In the genomic region with DNA sequence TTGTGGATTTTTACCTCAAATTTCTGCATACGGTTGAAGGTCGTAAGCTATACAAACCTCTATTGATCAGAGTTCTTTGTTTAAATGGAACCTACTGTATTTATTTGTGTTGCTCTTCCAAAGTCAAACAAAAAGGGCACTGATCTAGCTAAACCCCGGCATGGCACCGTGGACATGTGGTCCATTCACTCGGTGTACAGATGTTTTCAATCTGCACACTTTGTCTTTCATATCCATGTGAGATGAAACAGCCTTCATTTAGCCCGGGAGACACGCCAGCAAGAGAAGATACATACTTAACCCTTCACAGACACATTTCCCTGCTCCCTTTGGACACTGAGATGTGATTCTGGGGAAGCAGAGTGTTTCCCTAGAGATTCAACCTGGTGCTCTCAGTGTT, we compare ENCODE assay signal across 16 cellular contexts.
A peak's percentile ranks its signal among the peaks of the same experiment; 100 is the strongest.
DNase-seq lines count a peak whose midpoint lies in the region; ATAC-seq and TF ChIP-seq lines count a peak whose summit lies in the region.
"Had no signal": no experiment of that assay in that cellular context is flagged by ENCODE, and none has a peak within 500 bp of the region (broad histone marks: within the 10 kb centered on the region; RNA-seq: fewer than 3 reads in every experiment).

No MANE protein-coding gene starts in this region.

- no peaks in the 10 kb centered on the region for H4K20me1 ChIP-seq in SK-N-SH (ENCODE audit: insufficient read depth)

- TF ChIP-seq CTCF in AG10803 (conservative IDR thresholded peaks at IDR 0.05; ENCODE audit: low read length): no peak
- TF ChIP-seq CTCF in SK-N-SH (IDR thresholded peaks at IDR 0.05): no peak
- no peak for TF ChIP-seq CTCF in foreskin fibroblast (IDR thresholded peaks at IDR 0.05; ENCODE audit: low read depth, low read length)
- TF ChIP-seq CTCF in lung (IDR thresholded peaks at IDR 0.05; ENCODE audit: control extremely low read depth, extremely low read depth): no peak
- no peak for TF ChIP-seq CTCF in GM13977 (IDR thresholded peaks at IDR 0.05; ENCODE audit: extremely low read depth, insufficient read depth, missing control alignments)

- H3K9me3 ChIP-seq in SK-N-SH: no peaks in the 10 kb centered on the region
- no peaks in the 10 kb centered on the region for H3K9me3 ChIP-seq in lung (ENCODE audit: control insufficient read depth in 2 of 2, insufficient read depth in 1 of 2, low read length in 1 of 2)
- H3K9me3 ChIP-seq: body of pancreas, right lobe of liver had no signal

- H3K9ac ChIP-seq in SK-N-SH: no peak overlapping the region

- in situ Hi-C loops in GM13977 (cut with MboI; ENCODE audit: low pct_unique_long_range_greater_than_20kb, low sequenced_read_pairs, unreplicated experiment): no loop called here

- no peak overlapping the region for H2AFZ ChIP-seq in SK-N-SH (ENCODE audit: low read depth)

- H3K27ac ChIP-seq in SK-N-SH (ENCODE audit: low read depth in 2 of 2, low read length in 1 of 2) (peak overlapping the region in 1 of 2 experiments; percentile 76; a peak in 2 of 4 replicates), lung (ENCODE audit: low read depth in 1 of 2, low read length in 1 of 2) (no peak overlapping the region)
- H3K27ac ChIP-seq: body of pancreas, right lobe of liver had no signal

- WGBS in SK-N-SH (ENCODE audit: low lambda C conversion rate): 28% methylated on average over 7 of the region's 7 CpGs
- WGBS in lung, 2 donors: 51 to 74% methylated on average over 7 of the region's 7 CpGs

- CTCF ChIA-PET in SK-N-SH (lab: Yijun Ruan, JAX): interaction anchor here (0.7 kb wide), 1 partner anchor 511 kb away, joined by 3 read pairs; no protein-coding TSS in a partner anchor

- H3K27me3 Mint-ChIP-seq in immature natural killer cell (ENCODE audit: low read depth in 3 of 3): peaks cover 0 to 3% (median 2%) of the 10 kb centered on the region in 3 donors
- H3K27me3 Mint-ChIP-seq: activated naive CD8-positive, alpha-beta T cell treated with anti-CD3 and anti-CD28 coated beads for 36 hours; dendritic cell treated with granulocyte-macrophage colony-stimulating factor and Interleukin-4, amounts not matched to agents 40 ng/mL and 50 ng/mL, for 4 days had no signal

- H3K4me1 ChIP-seq in SK-N-SH (ENCODE audit: control insufficient read depth in 1 of 2, insufficient read depth in 2 of 2, low read depth in 1 of 2, low read length in 1 of 2) (peaks cover 0 to 15% of the 10 kb centered on the region in 2 experiments; a peak in 1 of 4 replicates), lung (ENCODE audit: control insufficient read depth in 2 of 2, insufficient read depth in 2 of 2, low read length in 2 of 2) (peaks cover 0 to 3% of the 10 kb centered on the region in 2 donors)
- H3K4me1 ChIP-seq: body of pancreas, right lobe of liver had no signal

- H3F3A ChIP-seq in SK-N-SH (replicated peaks; ENCODE audit: insufficient read depth): no peaks in the 10 kb centered on the region

- no peaks in the 10 kb centered on the region for H3K4me1 Mint-ChIP-seq in immature natural killer cell
- H3K4me1 Mint-ChIP-seq: T-cell had no signal

- H3K4me3 ChIP-seq in AG10803 (ENCODE audit: low read length): no peak overlapping the region
- no peak overlapping the region for H3K4me3 ChIP-seq in SK-N-SH (ENCODE audit: low read depth in 2 of 2, low read length in 1 of 2)
- peak overlapping the region; percentile 10 to 46 for H3K4me3 ChIP-seq in foreskin fibroblast (ENCODE audit: low read depth in 1 of 2, low read length in 2 of 2)
- no peak overlapping the region for H3K4me3 ChIP-seq in lung
- H3K4me3 ChIP-seq: body of pancreas, right lobe of liver had no signal

- peak in 1 of 2 experiments; percentile 83; a peak in 2 of 4 replicates for TF ChIP-seq EP300 in SK-N-SH (IDR thresholded peaks at IDR 0.05; ENCODE audit: borderline replicate concordance in 1 of 2, low read depth in 1 of 2, low read length in 1 of 2)

- no peaks in the 10 kb centered on the region for H3K36me3 ChIP-seq in SK-N-SH (replicated peaks in 1 of 2; ENCODE audit: control insufficient read depth in 1 of 2, insufficient read depth in 2 of 2, low read length in 1 of 2)
- H3K36me3 ChIP-seq in lung (ENCODE audit: control insufficient read depth in 2 of 2, insufficient read depth in 2 of 2, low read length in 2 of 2): no peaks in the 10 kb centered on the region
- H3K36me3 ChIP-seq: right lobe of liver had no signal

- no peaks in the 10 kb centered on the region for H3K27me3 ChIP-seq in SK-N-SH (ENCODE audit: insufficient read depth)
- no peaks in the 10 kb centered on the region for H3K27me3 ChIP-seq in lung (ENCODE audit: control insufficient read depth, insufficient read depth)
- H3K27me3 ChIP-seq: body of pancreas, right lobe of liver had no signal

- peak; percentile 30 for DNase-seq in AG10803 (ENCODE audit: low read depth)
- peak; percentile 68 for DNase-seq in SK-N-SH
- DNase-seq in foreskin fibroblast: peak in 1 of 2 donors; percentile 61
- DNase-seq in lung (ENCODE audit: low spot score): peak; percentile 44
- no peak for DNase-seq in activated CD8-positive, alpha-beta memory T cell treated with anti-CD3 and anti-CD28 coated beads for 24 hours
- DNase-seq in AG08396 (ENCODE audit: low spot score): no peak
- no peak for DNase-seq in immature natural killer cell
- no peak for DNase-seq in GM13977 (ENCODE audit: low spot score)
- DNase-seq: activated naive CD8-positive, alpha-beta T cell treated with anti-CD3 and anti-CD28 coated beads for 36 hours; HFFc6; NCI-H1092 treated with DMSO at 0.1 percent for 48 hours; right lobe of liver; T-cell had no signal

- POLR2A ChIA-PET in SK-N-SH (lab: Yijun Ruan, JAX): interaction anchor here (0.6 kb wide), 1 partner anchor 237 kb away, joined by 3 read pairs; no protein-coding TSS in a partner anchor

- H3K36me3 Mint-ChIP-seq in immature natural killer cell: no peaks in the 10 kb centered on the region
- H3K36me3 Mint-ChIP-seq: activated naive CD8-positive, alpha-beta T cell treated with anti-CD3 and anti-CD28 coated beads for 36 hours; T-cell had no signal

- TF ChIP-seq RAD21 in SK-N-SH (IDR thresholded peaks at IDR 0.05; ENCODE audit: low read length): 0 out of 2 replicates have a peak, but pooled peaks have one; percentile 20

- H3K4me3 Mint-ChIP-seq in immature natural killer cell: no peak overlapping the region
- H3K4me3 Mint-ChIP-seq: activated naive CD8-positive, alpha-beta T cell treated with anti-CD3 and anti-CD28 coated beads for 36 hours; activated T-helper 1 cell treated with anti-CD3 and anti-CD28 coated beads, Interleukin-12 subunit alpha, Interleukin-12 subunit beta, Interleukin-2, Interleukin-4 antibody, amounts not matched to agents 30 ng/mL and 10 ng/mL and 1 ng/mL, durations not matched to agents 14 hours and 24 hours and 36 hours; dendritic cell treated with granulocyte-macrophage colony-stimulating factor and Interleukin-4, amounts not matched to agents 40 ng/mL and 50 ng/mL, for 4 days; HFFc6; T-cell had no signal

- H3K4me2 ChIP-seq in SK-N-SH: no peak overlapping the region

- no peaks in the 10 kb centered on the region for H3K9me2 ChIP-seq in SK-N-SH

- H3K27ac Mint-ChIP-seq in immature natural killer cell: no peak overlapping the region
- H3K27ac Mint-ChIP-seq: activated naive CD8-positive, alpha-beta T cell treated with anti-CD3 and anti-CD28 coated beads for 36 hours; activated T-helper 1 cell treated with anti-CD3 and anti-CD28 coated beads, Interleukin-12 subunit alpha, Interleukin-12 subunit beta, Interleukin-2, Interleukin-4 antibody, amounts not matched to agents 30 ng/mL and 10 ng/mL and 1 ng/mL, durations not matched to agents 14 hours and 24 hours and 36 hours; dendritic cell treated with granulocyte-macrophage colony-stimulating factor and Interleukin-4, amounts not matched to agents 40 ng/mL and 50 ng/mL, for 4 days; HFFc6; T-cell had no signal

- no peaks in the 10 kb centered on the region for H3K79me2 ChIP-seq in SK-N-SH (ENCODE audit: insufficient read depth)

- peaks cover 0 to 2% (median 0%) of the 10 kb centered on the region in 6 donors for H3K9me3 Mint-ChIP-seq in immature natural killer cell
- H3K9me3 Mint-ChIP-seq: activated naive CD8-positive, alpha-beta T cell treated with anti-CD3 and anti-CD28 coated beads for 36 hours; dendritic cell treated with granulocyte-macrophage colony-stimulating factor and Interleukin-4, amounts not matched to agents 40 ng/mL and 50 ng/mL, for 4 days; T-cell had no signal

- no peak for ATAC-seq in lung (ENCODE audit: insufficient read depth, low FRiP score)
- ATAC-seq: body of pancreas, T-cell had no signal

TF ChIP-seq in SK-N-SH, 30 proteins besides CTCF, POLR2A, EP300 and RAD21 (continues in another document):
- no peak for TF ChIP-seq EZH2phosphoT487 (IDR thresholded peaks at IDR 0.05; ENCODE audit: borderline replicate concordance, low read depth)
- TF ChIP-seq TCF12 (IDR thresholded peaks at IDR 0.05): peak; percentile 17; the same call in 1 of the 2 replicates
- TF ChIP-seq NFIC (IDR thresholded peaks at IDR 0.05; ENCODE audit: borderline replicate concordance): no peak
- no peak for TF ChIP-seq SMC3 (IDR thresholded peaks at IDR 0.05; ENCODE audit: low read depth, low read length)
- TF ChIP-seq, protein P1, sequence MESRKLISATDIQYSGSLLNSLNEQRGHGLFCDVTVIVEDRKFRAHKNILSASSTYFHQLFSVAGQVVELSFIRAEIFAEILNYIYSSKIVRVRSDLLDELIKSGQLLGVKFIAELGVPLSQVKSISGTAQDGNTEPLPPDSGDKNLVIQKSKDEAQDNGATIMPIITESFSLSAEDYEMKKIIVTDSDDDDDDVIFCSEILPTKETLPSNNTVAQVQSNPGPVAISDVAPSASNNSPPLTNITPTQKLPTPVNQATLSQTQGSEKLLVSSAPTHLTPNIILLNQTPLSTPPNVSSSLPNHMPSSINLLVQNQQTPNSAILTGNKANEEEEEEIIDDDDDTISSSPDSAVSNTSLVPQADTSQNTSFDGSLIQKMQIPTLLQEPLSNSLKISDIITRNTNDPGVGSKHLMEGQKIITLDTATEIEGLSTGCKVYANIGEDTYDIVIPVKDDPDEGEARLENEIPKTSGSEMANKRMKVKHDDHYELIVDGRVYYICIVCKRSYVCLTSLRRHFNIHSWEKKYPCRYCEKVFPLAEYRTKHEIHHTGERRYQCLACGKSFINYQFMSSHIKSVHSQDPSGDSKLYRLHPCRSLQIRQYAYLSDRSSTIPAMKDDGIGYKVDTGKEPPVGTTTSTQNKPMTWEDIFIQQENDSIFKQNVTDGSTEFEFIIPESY (IDR thresholded peaks at IDR 0.05; ENCODE audit: borderline replicate concordance, low read depth): no peak
- TF ChIP-seq RXRA (IDR thresholded peaks at IDR 0.05; ENCODE audit: borderline replicate concordance, low read depth): no peak
- no peak for TF ChIP-seq FOXM1 (IDR thresholded peaks at IDR 0.05; ENCODE audit: low read depth)

Comparison
In these comparisons a context has a peak if more than half of its experiments do, and no peak if none do; other contexts are left out.
1. DNase-seq: peak in AG10803 (single experiment), SK-N-SH (single experiment) and lung (single experiment); none in activated CD8-positive, alpha-beta memory T cell treated with anti-CD3 and anti-CD28 coated beads for 24 hours (single experiment), AG08396 (single experiment), immature natural killer cell (0 of 3) and GM13977 (single experiment).
2. H3K4me3 ChIP-seq: peak in foreskin fibroblast (2 of 2); none in AG10803 (single experiment), SK-N-SH (0 of 2) and lung (single experiment).